In genomic region chr1:241774017-241774416, GRCh38 we compare ENCODE assay signal across 24 cellular contexts.
"Had no signal": no experiment of that assay in that cellular context is flagged by ENCODE, and none has a peak within 500 bp of the region (broad histone marks: within the 10 kb centered on the region; RNA-seq: fewer than 3 reads in every experiment).

No MANE protein-coding gene starts in this region.

- H3K4me1 ChIP-seq: gastrocnemius medialis, pancreas, psoas muscle, thyroid gland had no signal

- H3K4me3 ChIP-seq: cardiac muscle cell, gastrocnemius medialis, pancreas, psoas muscle, thyroid gland had no signal

- H3K9me3 ChIP-seq: gastrocnemius medialis, neutrophil, pancreas, psoas muscle, thyroid gland had no signal

- FAIRE-seq: islet of Langerhans, pancreas had no signal

- DNase-seq: activated CD4-positive, alpha-beta memory T cell treated with anti-CD3 and anti-CD28 coated beads, Interleukin-2, amount 10 ng/mL, durations not matched to agents 7 days and 5 days; activated CD4-positive, alpha-beta T cell treated with anti-CD3 and anti-CD28 coated beads, Interleukin-2, amount 10 ng/mL, durations not matched to agents 24 days and 14 days; activated effector memory CD4-positive, alpha-beta T cell treated with anti-CD3 and anti-CD28 coated beads, Interleukin-2, amount 50 U/mL, for 16 hours; activated naive CD4-positive, alpha-beta T cell treated with anti-CD3 and anti-CD28 coated beads, Interleukin-2, amount 10 ng/mL, durations not matched to agents 7 days and 5 days; activated T-cell treated with anti-CD3 and anti-CD28 coated beads, Interleukin-2, amount 50 U/mL, for 72 hours; dermis blood vessel endothelial cell; effector CD8-positive, alpha-beta T cell; gastrocnemius medialis; hippocampal formation; left ventricle myocardium superior; mammary epithelial cell; midbrain; pancreas; psoas muscle; right cardiac atrium; stimulated activated CD4-positive, alpha-beta T cell treated with anti-CD3 and anti-CD28 coated beads, Interleukin-4, amount 100 ng/mL, for 24 hours; stimulated activated naive CD4-positive, alpha-beta T cell treated with Interleukin-2 at 50 U/mL for 16 hours; thyroid gland had no signal

- H3K36me3 Mint-ChIP-seq: activated naive CD4-positive, alpha-beta T cell treated with anti-CD3 and anti-CD28 coated beads, Interleukin-2, amount 10 ng/mL, durations not matched to agents 7 days and 5 days; natural killer cell treated with Interleukin-12 subunit alpha and Interleukin-12 subunit beta and Interleukin-15 and Interleukin-18, amount 100 ng/mL, for 72 hours had no signal

- H3K4me1 Mint-ChIP-seq: activated CD4-positive, alpha-beta memory T cell treated with anti-CD3 and anti-CD28 coated beads, Interleukin-2, amount 10 ng/mL, durations not matched to agents 7 days and 5 days; activated CD4-positive, alpha-beta T cell treated with anti-CD3 and anti-CD28 coated beads, Interleukin-2, amount 10 ng/mL, durations not matched to agents 24 days and 14 days; activated naive CD4-positive, alpha-beta T cell treated with anti-CD3 and anti-CD28 coated beads, Interleukin-2, amount 10 ng/mL, durations not matched to agents 7 days and 5 days had no signal

- H3K9me3 Mint-ChIP-seq: activated CD4-positive, alpha-beta memory T cell treated with anti-CD3 and anti-CD28 coated beads, Interleukin-2, amount 10 ng/mL, durations not matched to agents 7 days and 5 days; activated CD4-positive, alpha-beta T cell treated with anti-CD3 and anti-CD28 coated beads, Interleukin-2, amount 10 ng/mL, durations not matched to agents 24 days and 14 days; activated naive CD4-positive, alpha-beta T cell treated with anti-CD3 and anti-CD28 coated beads, Interleukin-2, amount 10 ng/mL, durations not matched to agents 7 days and 5 days; natural killer cell treated with Interleukin-12 subunit alpha and Interleukin-12 subunit beta and Interleukin-15 and Interleukin-18, amount 100 ng/mL, for 72 hours had no signal

- H3K27ac ChIP-seq: cardiac muscle cell, gastrocnemius medialis, neutrophil, pancreas, psoas muscle, thyroid gland, VCaP had no signal

- H3K36me3 ChIP-seq: cardiac muscle cell, gastrocnemius medialis, neutrophil, pancreas, thyroid gland had no signal

- H3K27me3 Mint-ChIP-seq: activated naive CD4-positive, alpha-beta T cell treated with anti-CD3 and anti-CD28 coated beads, Interleukin-2, amount 10 ng/mL, durations not matched to agents 7 days and 5 days had no signal

- H3K27me3 ChIP-seq: cardiac muscle cell, gastrocnemius medialis, neutrophil, pancreas, thyroid gland had no signal

- ATAC-seq: activated CD4-positive, CD25-positive, alpha-beta regulatory T cell treated with anti-CD3 and anti-CD28 coated beads, Interleukin-2, amount 50 U/mL, for 24 hours; activated T-cell treated with anti-CD3 and anti-CD28 coated beads, Interleukin-2, amount 50 U/mL, for 72 hours; gastrocnemius medialis; left ventricle myocardium superior; natural killer cell treated with Interleukin-12 subunit alpha and Interleukin-12 subunit beta and Interleukin-15 and Interleukin-18, amount 100 ng/mL, for 72 hours; pancreas; psoas muscle; right cardiac atrium had no signal

- H3K4me3 Mint-ChIP-seq: activated CD4-positive, alpha-beta memory T cell treated with anti-CD3 and anti-CD28 coated beads, Interleukin-2, amount 10 ng/mL, durations not matched to agents 7 days and 5 days; activated CD4-positive, alpha-beta T cell treated with anti-CD3 and anti-CD28 coated beads, Interleukin-2, amount 10 ng/mL, durations not matched to agents 24 days and 14 days; activated naive CD4-positive, alpha-beta T cell treated with anti-CD3 and anti-CD28 coated beads, Interleukin-2, amount 10 ng/mL, durations not matched to agents 7 days and 5 days; activated T-cell treated with anti-CD3 and anti-CD28 coated beads, Interleukin-2, amount 50 U/mL, for 72 hours; natural killer cell treated with Interleukin-12 subunit alpha and Interleukin-12 subunit beta and Interleukin-15 and Interleukin-18, amount 100 ng/mL, for 72 hours had no signal

- H3K27ac Mint-ChIP-seq: activated CD4-positive, alpha-beta memory T cell treated with anti-CD3 and anti-CD28 coated beads, Interleukin-2, amount 10 ng/mL, durations not matched to agents 7 days and 5 days; activated CD4-positive, alpha-beta T cell treated with anti-CD3 and anti-CD28 coated beads, Interleukin-2, amount 10 ng/mL, durations not matched to agents 24 days and 14 days; activated naive CD4-positive, alpha-beta T cell treated with anti-CD3 and anti-CD28 coated beads, Interleukin-2, amount 10 ng/mL, durations not matched to agents 7 days and 5 days; activated T-cell treated with anti-CD3 and anti-CD28 coated beads, Interleukin-2, amount 50 U/mL, for 72 hours; natural killer cell treated with Interleukin-12 subunit alpha and Interleukin-12 subunit beta and Interleukin-15 and Interleukin-18, amount 100 ng/mL, for 72 hours had no signal
